Comparison of ENCODE assay signal across 8 cellular contexts in the genomic region with DNA sequence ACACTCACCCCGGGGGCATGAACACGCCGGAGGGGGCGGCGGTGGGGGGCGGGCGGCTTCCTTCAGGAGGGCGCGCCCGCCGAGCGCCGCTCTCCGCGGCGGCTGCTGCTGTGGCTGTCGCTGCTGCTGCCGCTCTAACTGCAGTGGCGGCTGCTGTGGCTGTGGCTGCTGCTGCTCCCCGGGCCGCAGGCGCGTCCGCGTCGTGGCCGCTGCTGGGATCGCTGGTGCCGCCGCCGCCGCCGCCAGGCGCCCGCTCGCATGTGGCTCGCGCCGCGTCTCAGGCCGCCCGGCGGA. TPM values are rescaled to one million over a fixed set of nuclear protein-coding genes. Genes with fewer than 3 reads are reported as not detected.
DNase-seq lines count a peak whose midpoint lies in the region; ATAC-seq and TF ChIP-seq lines count a peak whose summit lies in the region.

A gene with protein sequence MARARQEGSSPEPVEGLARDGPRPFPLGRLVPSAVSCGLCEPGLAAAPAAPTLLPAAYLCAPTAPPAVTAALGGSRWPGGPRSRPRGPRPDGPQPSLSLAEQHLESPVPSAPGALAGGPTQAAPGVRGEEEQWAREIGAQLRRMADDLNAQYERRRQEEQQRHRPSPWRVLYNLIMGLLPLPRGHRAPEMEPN (minus strand): TSS at position 279 of the 294 bp plus-strand sequence. CDS start 2,768 bp downstream, outside the sequence.

- TF ChIP-seq CTCF in GM23338 (conservative IDR thresholded peaks at IDR 0.05; ENCODE audit: low read depth in 2 of 2) (no peak), VCaP (conservative IDR thresholded peaks at IDR 0.05) (no peak), glutamatergic neuron (IDR thresholded peaks at IDR 0.05; ENCODE audit: partially characterized antibody, unreplicated experiment) (no peak)

- H3K9me2 ChIP-seq in GM23338 (ENCODE audit: insufficient read depth), result no peaks in the 10 kb centered on the region

- peaks cover 24% of the 10 kb centered on the region for H3K79me2 ChIP-seq in GM23338 (replicated peaks; ENCODE audit: insufficient read depth)

- H3K27ac Mint-ChIP-seq in GM23338 (peak within 1 kb of the TSS; percentile 80), glutamatergic neuron (ENCODE audit: unreplicated experiment) (peak within 1 kb of the TSS; percentile 90)

- DNase-seq in GM23338 (ENCODE audit: low spot score) (no peak), glutamatergic neuron (no peak), DMS79 (lab: John Stamatoyannopoulos, UW) (no peak), NCI-H526 (lab: John Stamatoyannopoulos, UW) (no peak)

- H3K4me1 ChIP-seq in GM23338 (ENCODE audit: insufficient read depth), result peaks cover 33% of the 10 kb centered on the region

- H3F3A ChIP-seq in GM23338 (replicated peaks; ENCODE audit: low read depth), result peaks cover 27% of the 10 kb centered on the region

- no peaks in the 10 kb centered on the region for H3K9me3 Mint-ChIP-seq in GM23338
- H3K9me3 Mint-ChIP-seq in glutamatergic neuron (ENCODE audit: unreplicated experiment), result peaks cover 16% of the 10 kb centered on the region

- H3K4me1 Mint-ChIP-seq in GM23338 (peaks cover 17% of the 10 kb centered on the region), glutamatergic neuron (ENCODE audit: low read depth, unreplicated experiment) (peaks cover 9% of the 10 kb centered on the region)

- peak within 1 kb of the TSS; percentile 96 for H3K27ac ChIP-seq in GM23338 (ENCODE audit: low read depth)
- H3K27ac ChIP-seq in VCaP, result peak within 1 kb of the TSS; percentile 85
- peak within 1 kb of the TSS; percentile 54 to 99 (median 87) for H3K27ac ChIP-seq in skin epidermis

- ATAC-seq in GM23338, result peak; percentile 0; the same call in 2 of the 3 replicates
- ATAC-seq in HG02938 (IDR thresholded peaks at IDR 0.05; ENCODE audit: unreplicated experiment), result no peak
- ATAC-seq in GM21619 (IDR thresholded peaks at IDR 0.05; ENCODE audit: unreplicated experiment), result no peak

- H3K36me3 ChIP-seq in GM23338 (ENCODE audit: insufficient read depth), result no peaks in the 10 kb centered on the region

- H3K4me2 ChIP-seq in GM23338, result peak within 1 kb of the TSS; percentile 95

- H4K20me1 ChIP-seq in GM23338 (replicated peaks; ENCODE audit: insufficient read depth), result no peaks in the 10 kb centered on the region; the same call in 1 of the 2 replicates

- peak within 1 kb of the TSS; percentile 96 for H3K4me3 ChIP-seq in GM23338
- H3K4me3 ChIP-seq in skin epidermis, result peak within 1 kb of the TSS; percentile 65 to 99 (median 87)

- no peaks in the 10 kb centered on the region; the same call in 2 of the 3 replicates for H3K36me3 Mint-ChIP-seq in GM23338 (ENCODE audit: low read depth)
- H3K36me3 Mint-ChIP-seq in glutamatergic neuron (ENCODE audit: unreplicated experiment), result no peaks in the 10 kb centered on the region

- H3K27me3 Mint-ChIP-seq in GM23338 (ENCODE audit: insufficient read depth, low read depth, poor library complexity), result peaks cover 21% of the 10 kb centered on the region
- H3K27me3 Mint-ChIP-seq in glutamatergic neuron (ENCODE audit: unreplicated experiment), result peaks cover 11% of the 10 kb centered on the region

- H3K27me3 ChIP-seq in GM23338 (ENCODE audit: insufficient read depth), result peaks cover 11% of the 10 kb centered on the region

- peak within 1 kb of the TSS; percentile 71 for H3K4me3 Mint-ChIP-seq in GM23338
- peak within 1 kb of the TSS; percentile 85 for H3K4me3 Mint-ChIP-seq in glutamatergic neuron (ENCODE audit: unreplicated experiment)

- H2AFZ ChIP-seq in GM23338, result peak within 1 kb of the TSS; percentile 66; the same call in 1 of the 2 replicates

TF ChIP-seq in GM23338, 12 proteins besides CTCF, POLR2A, EP300 and RAD21:
- TF ChIP-seq STAT1 (IDR thresholded peaks at IDR 0.05; ENCODE audit: unreplicated experiment) (no peak), POLR2AphosphoS5 (IDR thresholded peaks at IDR 0.05; ENCODE audit: low read depth) (peak; percentile 4; the same call in 1 of the 2 replicates)

RNA-seq across cellular contexts. Expression of the gene that starts here (rescaled TPM):
- total RNA-seq in GM23338 (2014; rRNA removed; shearing (Covaris generic)), result 27.8 and 31.9 TPM in 2 replicates
- polyA plus RNA-seq in GM23338 (2016; fragmentation: Nextera tagmentation; extraction: Ambion mirVana), result 23.4 and 25.8 TPM in 2 replicates
- total RNA-seq in glutamatergic neuron (ENCODE audit: unreplicated experiment), result 37.0 TPM
